Comparison of ENCODE assay signal across 12 cellular contexts in the genomic region with DNA sequence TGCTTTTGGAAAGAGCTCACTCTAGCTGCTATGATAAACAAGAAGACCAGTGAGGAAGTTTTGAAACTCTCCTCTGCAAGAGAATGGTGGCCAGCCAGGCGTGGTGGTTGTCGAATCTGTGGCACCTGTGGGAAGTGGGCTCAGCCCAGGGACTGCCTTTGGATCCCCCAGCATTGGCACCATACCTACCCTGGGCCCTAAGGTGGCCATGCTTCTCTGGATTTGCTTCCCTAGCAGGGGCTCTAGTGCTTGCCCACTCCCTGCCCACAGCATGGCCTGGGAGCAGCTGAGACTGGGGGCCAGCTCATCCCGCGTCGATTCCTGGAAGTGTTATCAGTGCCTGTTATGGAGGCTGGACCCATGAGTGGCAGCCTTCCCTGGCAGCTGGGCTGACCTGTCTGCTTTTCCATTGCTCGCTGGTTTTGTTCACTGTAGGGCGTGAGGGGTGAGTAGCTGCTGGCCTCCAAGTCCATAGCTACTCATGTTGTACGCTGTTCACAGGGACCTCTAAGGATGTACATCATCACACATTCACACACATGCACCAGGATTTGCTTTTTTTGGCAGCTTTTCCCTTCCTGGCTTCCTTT. TPM values are rescaled to one million over a fixed set of nuclear protein-coding genes. Genes with fewer than 3 reads are reported as not detected.
DNase-seq lines count a peak whose midpoint lies in the region; ATAC-seq and TF ChIP-seq lines count a peak whose summit lies in the region.
"Had no signal": no experiment of that assay in that cellular context is flagged by ENCODE, and none has a peak within 500 bp of the region (broad histone marks: within the 10 kb centered on the region; RNA-seq: fewer than 3 reads in every experiment).

No MANE protein-coding gene starts in this region.

- H3K79me2 ChIP-seq in neural progenitor cell (ENCODE audit: low read depth), result no peaks in the 10 kb centered on the region

- no peaks in the 10 kb centered on the region for H3K27me3 ChIP-seq in breast epithelium
- no peaks in the 10 kb centered on the region for H3K27me3 ChIP-seq in RWPE2 (ENCODE audit: insufficient read depth, poor library complexity, severe bottlenecking)
- H3K27me3 ChIP-seq in skeletal muscle tissue (ENCODE audit: control insufficient read depth in 3 of 3, insufficient read depth in 3 of 3, low read length in 3 of 3), result no peaks in the 10 kb centered on the region
- peaks cover 34% of the 10 kb centered on the region for H3K27me3 ChIP-seq in neural progenitor cell

- peaks cover 9% of the 10 kb centered on the region for H4K20me1 ChIP-seq in neural progenitor cell (ENCODE audit: low read depth)

- CTCF ChIA-PET in MCF 10A (lab: Yijun Ruan, JAX), result interaction anchor here (0.5 to 8.0 kb wide), 10 partner anchors 14 to 233 kb away, joined by 3 to 69 read pairs (median 4); no protein-coding TSS in a partner anchor

- TF ChIP-seq CTCF in MCF 10A (IDR thresholded peaks at IDR 0.05; ENCODE audit: unreplicated experiment), result no peak
- TF ChIP-seq CTCF in breast epithelium (IDR thresholded peaks at IDR 0.05), result no peak
- no peak for TF ChIP-seq CTCF in RWPE2 (IDR thresholded peaks at IDR 0.05; ENCODE audit: poor library complexity, severe bottlenecking)
- TF ChIP-seq CTCF in fibroblast of pulmonary artery (IDR thresholded peaks at IDR 0.05; ENCODE audit: low read length, missing control alignments), result no peak
- no peak for TF ChIP-seq CTCF in nephron progenitor cell (IDR thresholded peaks at IDR 0.05)
- no peak for TF ChIP-seq CTCF in neural progenitor cell (IDR thresholded peaks at IDR 0.05)

- H3K4me2 ChIP-seq in neural progenitor cell, result no peak overlapping the region

- H3K9me3 ChIP-seq in breast epithelium (no peaks in the 10 kb centered on the region), RWPE2 (ENCODE audit: severe bottlenecking) (no peaks in the 10 kb centered on the region), skeletal muscle tissue (ENCODE audit: control insufficient read depth in 3 of 3, low read length in 3 of 3) (no peaks in the 10 kb centered on the region), neural progenitor cell (ENCODE audit: low read depth) (no peaks in the 10 kb centered on the region)
- H3K9me3 ChIP-seq: MG63 had no signal

- DNase-seq in MCF 10A (ENCODE audit: unreplicated experiment), result no peak
- no peak for DNase-seq in breast epithelium (ENCODE audit: low spot score in 2 of 2)
- DNase-seq in RWPE2 (ENCODE audit: low spot score), result no peak
- DNase-seq in fibroblast of pulmonary artery (ENCODE audit: low read depth), result peak; percentile 76
- no peak for DNase-seq in nephron progenitor cell
- no peak for DNase-seq in activated T-helper 2 cell treated with anti-CD3 and anti-CD28 coated beads, Interferon-gamma antibody, Interleukin-2, Interleukin-4, amounts not matched to agents 10 μg/mL and 5 μg/mL and 100 μg/mL, durations not matched to agents 14 hours and 24 hours and 36 hours (ENCODE audit: low spot score)
- DNase-seq in neural progenitor cell (ENCODE audit: low spot score), result no peak
- DNase-seq: ACHN; activated naive CD4-positive, alpha-beta T cell treated with anti-CD3 and anti-CD28 coated beads, Interleukin-2, amount 10 ng/mL, durations not matched to agents 7 days and 5 days; central memory CD4-positive, alpha-beta T cell; MG63 had no signal

- H3K36me3 ChIP-seq in breast epithelium (no peaks in the 10 kb centered on the region), RWPE2 (ENCODE audit: low read depth) (no peaks in the 10 kb centered on the region), skeletal muscle tissue (ENCODE audit: control insufficient read depth in 3 of 3, insufficient read depth in 3 of 3, low read length in 3 of 3) (no peaks in the 10 kb centered on the region), neural progenitor cell (no peaks in the 10 kb centered on the region)
- H3K36me3 ChIP-seq: MG63 had no signal

- peak overlapping the region in 1 of 3 donors; percentile 40 for H3K9ac ChIP-seq in skeletal muscle tissue (ENCODE audit: low read depth in 1 of 3, low read length in 3 of 3)
- no peak overlapping the region for H3K9ac ChIP-seq in neural progenitor cell

- H3K27ac Mint-ChIP-seq in MCF 10A (ENCODE audit: low read depth, unreplicated experiment) (peak overlapping the region; percentile 89), nephron progenitor cell (no peak overlapping the region), neural progenitor cell (no peak overlapping the region)
- no peak overlapping the region for H3K27ac Mint-ChIP-seq in activated T-helper 2 cell treated with anti-CD3 and anti-CD28 coated beads, Interferon-gamma antibody, Interleukin-2, Interleukin-4, amounts not matched to agents 10 μg/mL and 5 μg/mL and 100 μg/mL, durations not matched to agents 14 hours and 24 hours and 36 hours
- H3K27ac Mint-ChIP-seq: activated naive CD4-positive, alpha-beta T cell treated with anti-CD3 and anti-CD28 coated beads, Interleukin-2, amount 10 ng/mL, durations not matched to agents 7 days and 5 days had no signal

- no peak for TF ChIP-seq POLR2A in breast epithelium (IDR thresholded peaks at IDR 0.05)

- H3F3A ChIP-seq in neural progenitor cell (ENCODE audit: low read depth), result peaks cover 17% of the 10 kb centered on the region

- POLR2A ChIA-PET in MCF 10A (lab: Yijun Ruan, JAX), result interaction anchor here (0.9 to 5.0 kb wide), 8 partner anchors 8 to 71 kb away, joined by 3 to 178 read pairs (median 6); a partner anchor contains a TSS

- H3K4me1 Mint-ChIP-seq in MCF 10A (ENCODE audit: insufficient read depth, unreplicated experiment), result peaks cover 60% of the 10 kb centered on the region
- H3K4me1 Mint-ChIP-seq in nephron progenitor cell, result peaks cover 32% of the 10 kb centered on the region
- peaks cover 35% of the 10 kb centered on the region for H3K4me1 Mint-ChIP-seq in activated T-helper 2 cell treated with anti-CD3 and anti-CD28 coated beads, Interferon-gamma antibody, Interleukin-2, Interleukin-4, amounts not matched to agents 10 μg/mL and 5 μg/mL and 100 μg/mL, durations not matched to agents 14 hours and 24 hours and 36 hours (ENCODE audit: low read depth)
- H3K4me1 Mint-ChIP-seq in neural progenitor cell, result peaks cover 12% of the 10 kb centered on the region

- no peak for ATAC-seq in RWPE2 (ENCODE audit: low read depth)

- no TSS peak for BruUV-seq in MCF 10A (replicated peaks; lab: Mats Ljungman, UMichigan)

- H3K9me3 Mint-ChIP-seq in MCF 10A (ENCODE audit: unreplicated experiment) (no peaks in the 10 kb centered on the region), nephron progenitor cell (no peaks in the 10 kb centered on the region), neural progenitor cell (no peaks in the 10 kb centered on the region)
- no peaks in the 10 kb centered on the region for H3K9me3 Mint-ChIP-seq in activated T-helper 2 cell treated with anti-CD3 and anti-CD28 coated beads, Interferon-gamma antibody, Interleukin-2, Interleukin-4, amounts not matched to agents 10 μg/mL and 5 μg/mL and 100 μg/mL, durations not matched to agents 14 hours and 24 hours and 36 hours
- H3K9me3 Mint-ChIP-seq: activated naive CD4-positive, alpha-beta T cell treated with anti-CD3 and anti-CD28 coated beads, Interleukin-2, amount 10 ng/mL, durations not matched to agents 7 days and 5 days had no signal

- H2AFZ ChIP-seq in neural progenitor cell (replicated peaks), result no peak overlapping the region

- intact Hi-C loops in MCF 10A (cut with micrococcal nuclease), result loop anchor here (10.0 kb wide), 1 partner anchor 198 kb away; a partner anchor contains a TSS
- intact Hi-C loops in breast epithelium (cut with DNase I; ENCODE audit: low total_unique reads), result no loop called here
- intact Hi-C loops in activated T-helper 2 cell treated with anti-CD3 and anti-CD28 coated beads, Interferon-gamma antibody, Interleukin-2, Interleukin-4, amounts not matched to agents 10 μg/mL and 5 μg/mL and 100 μg/mL, durations not matched to agents 14 hours and 24 hours and 36 hours (cut with micrococcal nuclease), result no loop called here

- no peak overlapping the region for H3K4me3 ChIP-seq in breast epithelium
- H3K4me3 ChIP-seq in RWPE2 (ENCODE audit: severe bottlenecking), result no peak overlapping the region
- H3K4me3 ChIP-seq in fibroblast of pulmonary artery (replicated peaks; ENCODE audit: low read depth, low read length), result peak overlapping the region; percentile 79
- H3K4me3 ChIP-seq in skeletal muscle tissue (ENCODE audit: low read length in 3 of 3), result peak overlapping the region in 1 of 3 donors; percentile 29
- no peak overlapping the region for H3K4me3 ChIP-seq in neural progenitor cell
- H3K4me3 ChIP-seq: MG63 had no signal

- H3K27ac ChIP-seq in breast epithelium (peak overlapping the region in 1 of 2 donors; percentile 100), RWPE2 (ENCODE audit: poor library complexity, severe bottlenecking) (peak overlapping the region; percentile 89), skeletal muscle tissue (ENCODE audit: low read depth, low read length) (peak overlapping the region; percentile 14), neural progenitor cell (no peak overlapping the region)

- H3K27me3 Mint-ChIP-seq in MCF 10A (ENCODE audit: insufficient read depth, unreplicated experiment) (no peaks in the 10 kb centered on the region), nephron progenitor cell (ENCODE audit: low read depth, poor library complexity) (peaks cover 29% of the 10 kb centered on the region), neural progenitor cell (ENCODE audit: insufficient read depth, low read depth) (peaks cover 10% of the 10 kb centered on the region)
- no peaks in the 10 kb centered on the region for H3K27me3 Mint-ChIP-seq in activated T-helper 2 cell treated with anti-CD3 and anti-CD28 coated beads, Interferon-gamma antibody, Interleukin-2, Interleukin-4, amounts not matched to agents 10 μg/mL and 5 μg/mL and 100 μg/mL, durations not matched to agents 14 hours and 24 hours and 36 hours (ENCODE audit: low read depth)

- H3K4me1 ChIP-seq in breast epithelium, result peaks cover 0 to under 1% of the 10 kb centered on the region in 2 donors
- H3K4me1 ChIP-seq in RWPE2 (ENCODE audit: insufficient read depth, poor library complexity, severe bottlenecking), result peaks cover 17% of the 10 kb centered on the region
- peaks cover 21 to 64% (median 46%) of the 10 kb centered on the region in 3 donors for H3K4me1 ChIP-seq in skeletal muscle tissue (ENCODE audit: control insufficient read depth in 3 of 3, insufficient read depth in 3 of 3, low read length in 3 of 3)
- H3K4me1 ChIP-seq in neural progenitor cell, result peaks cover 15% of the 10 kb centered on the region

- peak overlapping the region; percentile 98 for H3K4me3 Mint-ChIP-seq in MCF 10A (ENCODE audit: unreplicated experiment)
- no peak overlapping the region for H3K4me3 Mint-ChIP-seq in nephron progenitor cell
- no peak overlapping the region for H3K4me3 Mint-ChIP-seq in activated T-helper 2 cell treated with anti-CD3 and anti-CD28 coated beads, Interferon-gamma antibody, Interleukin-2, Interleukin-4, amounts not matched to agents 10 μg/mL and 5 μg/mL and 100 μg/mL, durations not matched to agents 14 hours and 24 hours and 36 hours (ENCODE audit: low read depth)
- no peak overlapping the region for H3K4me3 Mint-ChIP-seq in neural progenitor cell

- H3K36me3 Mint-ChIP-seq in MCF 10A (ENCODE audit: insufficient read depth, unreplicated experiment) (peaks cover 23% of the 10 kb centered on the region), nephron progenitor cell (ENCODE audit: low read depth) (no peaks in the 10 kb centered on the region), neural progenitor cell (no peaks in the 10 kb centered on the region)
- no peaks in the 10 kb centered on the region for H3K36me3 Mint-ChIP-seq in activated T-helper 2 cell treated with anti-CD3 and anti-CD28 coated beads, Interferon-gamma antibody, Interleukin-2, Interleukin-4, amounts not matched to agents 10 μg/mL and 5 μg/mL and 100 μg/mL, durations not matched to agents 14 hours and 24 hours and 36 hours (ENCODE audit: low read depth)
- H3K36me3 Mint-ChIP-seq: activated naive CD4-positive, alpha-beta T cell treated with anti-CD3 and anti-CD28 coated beads, Interleukin-2, amount 10 ng/mL, durations not matched to agents 7 days and 5 days had no signal

RNA-seq across cellular contexts. Expression of a gene that starts 2.3 kb away (rescaled TPM):
- 13.5 and 17.5 TPM in 2 replicates for total RNA-seq in MCF 10A (2022)
- total RNA-seq in breast epithelium, result 1 to 10 TPM; 1.3 to 4.5 (median 2.3) TPM
- total RNA-seq in skeletal muscle tissue, result 3.1 TPM
- 1.7 and 2.3 TPM in 2 replicates for total RNA-seq in activated T-helper 2 cell treated with anti-CD3 and anti-CD28 coated beads, Interferon-gamma antibody, Interleukin-2, Interleukin-4, amounts not matched to agents 10 μg/mL and 5 μg/mL and 100 μg/mL, durations not matched to agents 14 hours and 24 hours and 36 hours
- 0.06 and 0.09 TPM in 2 replicates for total RNA-seq in neural progenitor cell (ENCODE audit: low replicate concordance)

RNA-seq across cellular contexts. Expression of a gene that starts 39.0 kb away (rescaled TPM):
- 91.4 and 101 TPM in 2 replicates for total RNA-seq in MCF 10A (2022)
- 100 to 1,000 TPM in 1 of 3 donors, 10 to 100 TPM in 1, 1 to 10 TPM in 1; 9.0 to 102 (median 71.4) TPM for total RNA-seq in breast epithelium
- total RNA-seq in skeletal muscle tissue, result 19.8 TPM
- total RNA-seq in activated T-helper 2 cell treated with anti-CD3 and anti-CD28 coated beads, Interferon-gamma antibody, Interleukin-2, Interleukin-4, amounts not matched to agents 10 μg/mL and 5 μg/mL and 100 μg/mL, durations not matched to agents 14 hours and 24 hours and 36 hours, result 1.2 and 2.0 TPM in 2 replicates
- 8.3 and 10.3 TPM in 2 replicates for total RNA-seq in neural progenitor cell (ENCODE audit: low replicate concordance)
